In the genomic region with DNA sequence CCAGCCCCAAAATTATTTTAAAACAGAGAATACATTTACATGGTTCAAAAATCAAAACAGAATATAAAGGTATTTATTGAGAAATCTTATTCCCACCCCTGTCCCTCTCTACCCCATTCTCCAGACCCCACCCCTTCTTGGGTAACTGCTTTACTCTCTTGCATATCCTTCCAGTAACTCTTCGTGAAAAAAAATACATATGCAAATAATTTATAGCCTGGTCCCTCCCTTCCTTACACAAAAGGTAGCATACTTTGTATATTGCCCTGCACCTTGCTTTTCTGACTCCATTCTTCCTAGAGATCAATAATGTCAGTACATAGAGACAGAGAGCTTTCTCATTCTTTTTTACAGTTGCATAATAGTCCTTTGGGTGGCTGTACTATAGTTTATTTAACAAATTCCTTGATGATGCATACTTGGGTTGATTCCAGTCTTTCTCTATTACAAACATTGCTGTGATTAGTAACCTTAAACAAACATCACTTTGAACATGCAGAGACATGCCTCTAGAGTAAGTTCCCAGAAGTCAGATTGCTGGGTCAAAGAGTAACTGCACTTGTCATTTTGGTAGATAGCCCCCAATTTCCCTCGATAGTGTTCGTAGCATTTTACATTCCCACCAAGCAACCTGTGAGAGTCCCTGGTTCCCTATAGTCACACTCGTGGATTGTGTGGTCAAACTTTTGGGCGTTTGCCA, we compare ENCODE assay signal across 9 cellular contexts. TPM values are rescaled to one million over a fixed set of nuclear protein-coding genes. Genes with fewer than 3 reads are reported as not detected.
DNase-seq lines count a peak whose midpoint lies in the region; ATAC-seq and TF ChIP-seq lines count a peak whose summit lies in the region.
"Had no signal": no experiment of that assay in that cellular context is flagged by ENCODE, and none has a peak within 500 bp of the region (broad histone marks: within the 10 kb centered on the region; RNA-seq: fewer than 3 reads in every experiment).

No MANE protein-coding gene starts in this region.

- H3K36me3 ChIP-seq in heart right ventricle (peaks cover 0 to 100% (median 86%) of the 10 kb centered on the region in 9 donors), aorta (ENCODE audit: control insufficient read depth in 1 of 2, insufficient read depth in 2 of 2, low read length in 1 of 2) (peaks cover 0 to 22% of the 10 kb centered on the region in 2 donors)

- H3K27ac ChIP-seq in heart right ventricle (peak overlapping the region in 7 of 10 donors; percentile 1 to 98 (median 94)), angular gyrus (ENCODE audit: low read depth, low read length) (peak overlapping the region; percentile 12), aorta (ENCODE audit: low read depth in 1 of 2, low read length in 2 of 2) (peak overlapping the region; percentile 47 to 92)

- H3K27me3 Mint-ChIP-seq in activated CD4-positive, alpha-beta T cell treated with anti-CD3 and anti-CD28 coated beads, Interleukin-2, amount 10 ng/mL, durations not matched to agents 24 days and 14 days = no peaks in the 10 kb centered on the region

- no peak for TF ChIP-seq CTCF in heart right ventricle (IDR thresholded peaks at IDR 0.05)

- no peak overlapping the region for H3K27ac Mint-ChIP-seq in activated CD4-positive, alpha-beta T cell treated with anti-CD3 and anti-CD28 coated beads, Interleukin-2, amount 10 ng/mL, durations not matched to agents 24 days and 14 days

- ATAC-seq in heart right ventricle (no peak), left ventricle myocardium superior (no peak), left colon (peak; percentile 31), aorta (ENCODE audit: low FRiP score) (no peak), HG03280 (IDR thresholded peaks at IDR 0.05; ENCODE audit: unreplicated experiment) (no peak)

- H3K4me1 ChIP-seq in heart right ventricle = peaks cover 27 to 97% (median 68%) of the 10 kb centered on the region in 9 donors
- H3K4me1 ChIP-seq in aorta (ENCODE audit: control insufficient read depth in 1 of 2, insufficient read depth in 2 of 2, low read length in 2 of 2) = no peaks in the 10 kb centered on the region

- H3K4me1 Mint-ChIP-seq in activated CD4-positive, alpha-beta T cell treated with anti-CD3 and anti-CD28 coated beads, Interleukin-2, amount 10 ng/mL, durations not matched to agents 24 days and 14 days = peaks cover 24% of the 10 kb centered on the region

- intact Hi-C loops in heart right ventricle (cut with DNase I) (loop anchor here in 3 of 10 donors (5.0 to 10.0 kb wide), 3 partner anchors 53 to 110 kb away; partner anchors contain the start of gene STOM (in 1 of the 3)), left ventricle myocardium superior (cut with micrococcal nuclease) (loop anchor here (10.0 kb wide), 1 partner anchor 53 kb away; the partner anchor contains the start of gene STOM), left colon (cut with DNase I, micrococcal nuclease) (loop anchor here in 1 of 2 donors (10.0 kb wide), 1 partner anchor 53 kb away; the partner anchor contains the start of gene STOM), aorta (cut with DNase I) (no loop called here)
- intact Hi-C loops in activated CD4-positive, alpha-beta T cell treated with anti-CD3 and anti-CD28 coated beads, Interleukin-2, amount 10 ng/mL, durations not matched to agents 24 days and 14 days (cut with micrococcal nuclease) = no loop called here

- H3K36me3 Mint-ChIP-seq in activated CD4-positive, alpha-beta T cell treated with anti-CD3 and anti-CD28 coated beads, Interleukin-2, amount 10 ng/mL, durations not matched to agents 24 days and 14 days (ENCODE audit: low read depth) = peaks cover 3% of the 10 kb centered on the region

- H3K4me3 Mint-ChIP-seq in activated CD4-positive, alpha-beta T cell treated with anti-CD3 and anti-CD28 coated beads, Interleukin-2, amount 10 ng/mL, durations not matched to agents 24 days and 14 days = no peak overlapping the region

- H3K9me3 Mint-ChIP-seq in activated CD4-positive, alpha-beta T cell treated with anti-CD3 and anti-CD28 coated beads, Interleukin-2, amount 10 ng/mL, durations not matched to agents 24 days and 14 days = no peaks in the 10 kb centered on the region

- H3K9me3 ChIP-seq in heart right ventricle = no peaks in the 10 kb centered on the region
- H3K9me3 ChIP-seq in aorta (ENCODE audit: control insufficient read depth, low read length) = no peaks in the 10 kb centered on the region

- DNase-seq in heart right ventricle = no peak
- no peak for DNase-seq in left ventricle myocardium superior
- no peak for DNase-seq in left colon
- no peak for DNase-seq in aorta
- no peak for DNase-seq in activated CD4-positive, alpha-beta T cell treated with anti-CD3 and anti-CD28 coated beads, Interleukin-2, amount 10 ng/mL, durations not matched to agents 24 days and 14 days
- no peak for DNase-seq in cortex of kidney (lab: John Stamatoyannopoulos, UW)
- DNase-seq: DND-41 had no signal

- H3K27me3 ChIP-seq in heart right ventricle (no peaks in the 10 kb centered on the region), aorta (ENCODE audit: control insufficient read depth in 1 of 2, insufficient read depth in 2 of 2, low read length in 1 of 2) (no peaks in the 10 kb centered on the region)

- WGBS in heart right ventricle, 2 donors = 69 to 79% methylated on average over 5 of the region's 5 CpGs
- 29 to 30% methylated on average over 5 of the region's 5 CpGs for WGBS in aorta, 2 donors

- H3K4me3 ChIP-seq in heart right ventricle (no peak overlapping the region), aorta (ENCODE audit: low read length in 2 of 2) (no peak overlapping the region)

RNA-seq across cellular contexts. Expression of gene STOM, which starts 47.9 kb away (rescaled TPM):
- total RNA-seq in heart right ventricle = 100 to 1,000 TPM; 104 to 389 (median 181) TPM
- polyA plus RNA-seq in heart right ventricle = 100 to 1,000 TPM; 146 to 203 TPM
- 153 TPM for total RNA-seq in left ventricle myocardium superior
- 100 to 1,000 TPM in 1 of 2 donors, 10 to 100 TPM in 1; 94.6 to 115 TPM for total RNA-seq in left colon
- total RNA-seq in aorta = 100 to 1,000 TPM; 375 to 384 TPM
- 100 to 1,000 TPM in 1 of 2 donors, 10 to 100 TPM in 1; 80.0 to 115 TPM for polyA plus RNA-seq in aorta
- 48.3 and 50.3 TPM in 2 replicates for total RNA-seq in activated CD4-positive, alpha-beta T cell treated with anti-CD3 and anti-CD28 coated beads, Interleukin-2, amount 10 ng/mL, durations not matched to agents 24 days and 14 days

RNA-seq across cellular contexts. Expression of gene GSN, which starts 54.2 kb away (rescaled TPM):
- total RNA-seq in heart right ventricle (100 to 1,000 TPM; 532 to 861 (median 668) TPM), left ventricle myocardium superior (717 TPM), left colon (100 to 1,000 TPM; 404 to 854 TPM), aorta (1,000 to 10,000 TPM in 1 of 2 donors, 100 to 1,000 TPM in 1; 922 to 2,469 TPM)
- polyA plus RNA-seq in heart right ventricle (100 to 1,000 TPM; 360 to 823 TPM), aorta (1,000 to 10,000 TPM in 1 of 2 donors, 100 to 1,000 TPM in 1; 451 to 1,099 TPM)
- total RNA-seq in activated CD4-positive, alpha-beta T cell treated with anti-CD3 and anti-CD28 coated beads, Interleukin-2, amount 10 ng/mL, durations not matched to agents 24 days and 14 days = 1.4 and 1.5 TPM in 2 replicates

Comparison
In these comparisons a context has a peak if more than half of its experiments do, and no peak if none do; other contexts are left out.
1. H3K27ac ChIP-seq: peak in every context shown above with its lines; median percentile 94 in heart right ventricle; 70 in aorta; 12 in angular gyrus.
2. RNA of gene GSN, which starts 54.2 kb away (total RNA-seq): 922 to 2,469 TPM in aorta, 404 to 854 TPM in left colon, 717 TPM in left ventricle myocardium superior (single experiment) and 532 to 861 TPM in heart right ventricle; 1.4 to 1.5 TPM in activated CD4-positive, alpha-beta T cell treated with anti-CD3 and anti-CD28 coated beads, Interleukin-2, amount 10 ng/mL, durations not matched to agents 24 days and 14 days; every median in the first group is over 100 times any median in the second.